ENCODE assay signal across 8 cellular contexts in the genomic region with DNA sequence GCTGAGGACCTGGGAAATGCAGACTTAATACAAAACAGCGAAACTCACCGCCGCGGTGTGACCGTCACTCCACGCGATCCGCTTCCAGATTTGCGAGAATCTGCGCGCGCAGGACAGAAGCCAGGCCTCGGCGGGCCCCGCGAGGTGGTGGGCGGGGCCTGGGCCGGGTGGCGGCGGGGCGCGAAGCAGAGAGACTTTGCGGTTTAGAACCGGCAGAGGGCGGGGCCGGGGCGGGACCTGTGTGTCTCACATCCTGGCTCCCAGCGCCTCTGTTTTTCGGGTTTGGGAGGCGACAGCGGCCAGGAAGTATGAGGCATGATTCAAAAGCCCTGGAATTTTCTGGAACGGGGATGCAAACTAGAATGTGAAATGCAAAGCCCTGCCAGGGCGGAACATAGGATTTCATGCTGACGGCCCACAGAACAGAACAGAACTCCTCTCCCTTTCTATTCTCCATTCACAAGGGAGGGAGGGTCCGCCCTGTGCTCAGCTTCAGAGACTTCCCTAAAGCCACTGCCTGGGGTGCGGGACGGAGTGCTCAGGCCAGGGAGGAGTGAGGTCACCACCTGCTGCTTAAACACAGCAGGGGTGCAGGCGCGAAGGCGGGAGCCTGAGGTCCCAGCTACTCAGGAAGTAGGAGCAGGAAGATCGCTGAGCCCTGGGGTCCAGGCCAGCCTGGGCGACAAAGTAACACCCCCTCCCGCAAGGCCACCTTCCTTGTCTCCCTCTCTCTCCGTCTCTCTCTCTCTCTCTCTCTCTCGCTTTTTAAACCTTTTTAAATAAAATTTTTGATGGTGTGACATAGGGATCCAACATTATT. TPM values are rescaled to one million over a fixed set of nuclear protein-coding genes. Genes with fewer than 3 reads are reported as not detected.
DNase-seq lines count a peak whose midpoint lies in the region; ATAC-seq and FAIRE-seq lines count a peak whose summit lies in the region.

No MANE protein-coding gene starts in this region.

- DNase-seq in AML-193 (lab: John Stamatoyannopoulos, UW) (peak; percentile 80 to 86), GM19239 (ENCODE audit: insufficient read length, low spot score) (peak; percentile 62), NCI-H82 treated with DMSO at 0.1 percent for 48 hours (lab: John Stamatoyannopoulos, UW; ENCODE audit: unreplicated experiment) (peak; percentile 63), lung microvascular endothelial cell (ENCODE audit: low read depth in 2 of 2) (peak; percentile 93 to 97)
- peak; percentile 80 to 83 for DNase-seq in activated CD8-positive, alpha-beta memory T cell treated with anti-CD3 and anti-CD28 coated beads for 4 hours (ENCODE audit: low read depth in 2 of 2)
- DNase-seq in effector CD8-positive, alpha-beta T cell (lab: John Stamatoyannopoulos, UW) = peak; percentile 91
- peak; percentile 82 to 90 (median 84) for DNase-seq in stimulated activated CD4-positive, alpha-beta T cell treated with anti-CD3 and anti-CD28 coated beads, TNF-alpha, amount 100 ng/mL, for 24 hours (ENCODE audit: low read depth in 3 of 3)

- no peak for FAIRE-seq in GM19239 (lab: Jason Lieb, UNC)

- peak; percentile 86 for ATAC-seq in HG03520 (IDR thresholded peaks at IDR 0.05; ENCODE audit: unreplicated experiment)

RNA-seq across cellular contexts. Expression of gene ZNF611, which starts 44.2 kb away (rescaled TPM):
- total RNA-seq in lung microvascular endothelial cell = 8.5 and 8.7 TPM in 2 replicates

RNA-seq across cellular contexts. Expression of gene ZNF83, which starts 52.5 kb away (rescaled TPM):
- total RNA-seq in lung microvascular endothelial cell = 19.4 and 30.6 TPM in 2 replicates

Comparison
In these comparisons a context has a peak if more than half of its experiments do, and no peak if none do; other contexts are left out.
1. Peak in every context shown above with its lines: DNase-seq and ATAC-seq.